ENCODE assay signal across 40 cellular contexts in the genomic region with DNA sequence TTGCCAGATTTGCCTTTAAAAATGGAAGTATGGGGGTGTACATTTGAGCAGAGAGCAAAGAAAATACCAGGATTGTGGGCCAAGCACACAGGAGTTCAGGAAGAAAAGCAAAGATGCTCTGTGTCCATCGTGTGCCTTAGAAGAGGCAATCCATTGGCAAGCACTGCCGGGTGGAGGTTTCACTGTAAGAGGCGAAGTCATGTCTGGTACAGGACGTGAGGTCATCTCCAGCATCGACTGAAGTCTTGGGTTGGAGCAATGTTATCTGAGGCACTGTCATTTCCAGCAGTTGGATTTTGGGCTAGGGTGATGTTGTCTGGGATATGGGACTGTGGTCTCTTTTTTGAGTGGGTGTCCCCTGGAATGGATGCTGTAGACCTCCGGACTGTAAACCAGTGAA. TPM values are rescaled to one million over a fixed set of nuclear protein-coding genes. Genes with fewer than 3 reads are reported as not detected.
"Had no signal": no experiment of that assay in that cellular context is flagged by ENCODE, and none has a peak within 500 bp of the region (broad histone marks: within the 10 kb centered on the region; RNA-seq: fewer than 3 reads in every experiment).

No MANE protein-coding gene starts in this region.

- H3K36me3 Mint-ChIP-seq: activated naive CD4-positive, alpha-beta T cell treated with anti-CD3 and anti-CD28 coated beads, Interleukin-2, amount 10 ng/mL, durations not matched to agents 7 days and 5 days; activated naive CD4-positive, alpha-beta T cell treated with anti-CD3 and anti-CD28 coated beads, Interleukin-2, amount 50 U/mL, for 24 hours; activated naive CD4-positive, alpha-beta T cell treated with anti-CD3 and anti-CD28 coated beads, Interleukin-2, amount 50 U/mL, for 72 hours; activated naive CD8-positive, alpha-beta T cell; activated naive CD8-positive, alpha-beta T cell treated with anti-CD3 and anti-CD28 coated beads for 36 hours; activated naive CD8-positive, alpha-beta T cell treated with anti-CD3 and anti-CD28 coated beads, Interleukin-2, amount 10 ng/mL, durations not matched to agents 7 days and 5 days had no signal

- H3K27me3 ChIP-seq: ascending aorta, body of pancreas, breast epithelium had no signal

- H3K4me3 Mint-ChIP-seq: activated naive CD4-positive, alpha-beta T cell treated with anti-CD3 and anti-CD28 coated beads for 36 hours; activated naive CD4-positive, alpha-beta T cell treated with anti-CD3 and anti-CD28 coated beads, Interleukin-2, amount 10 ng/mL, durations not matched to agents 7 days and 5 days; activated naive CD4-positive, alpha-beta T cell treated with anti-CD3 and anti-CD28 coated beads, Interleukin-2, amount 50 U/mL, for 24 hours; activated naive CD8-positive, alpha-beta T cell; activated naive CD8-positive, alpha-beta T cell treated with anti-CD3 and anti-CD28 coated beads for 36 hours; activated naive CD8-positive, alpha-beta T cell treated with anti-CD3 and anti-CD28 coated beads, Interleukin-2, amount 10 ng/mL, durations not matched to agents 7 days and 5 days; activated naive CD8-positive, alpha-beta T cell treated with anti-CD3 and anti-CD28 coated beads, Interleukin-2, amount 50 U/mL, for 24 hours; activated T-cell treated with anti-CD3 and anti-CD28 coated beads, Interleukin-2, amount 50 U/mL, for 24 hours; activated T-cell treated with anti-CD3 and anti-CD28 coated beads, Interleukin-2, amount 50 U/mL, for 4 hours; activated T-cell treated with anti-CD3 and anti-CD28 coated beads, Interleukin-2, amount 50 U/mL, for 72 hours; activated T-helper 1 cell treated with anti-CD3 and anti-CD28 coated beads, Interleukin-12 subunit alpha, Interleukin-12 subunit beta, Interleukin-2, Interleukin-4 antibody, amounts not matched to agents 30 ng/mL and 10 ng/mL and 1 ng/mL, durations not matched to agents 14 hours and 24 hours and 36 hours; activated T-helper 17 cell treated with anti-CD3 and anti-CD28 coated beads, Interleukin-2, amount 50 U/mL, for 72 hours; brain; central memory CD8-positive, alpha-beta T cell had no signal

- H3K4me1 ChIP-seq: ascending aorta, breast epithelium had no signal

- H3K36me3 ChIP-seq: adrenal gland, ascending aorta, brain microvascular endothelial cell, breast epithelium, cardiac muscle cell had no signal

- H3K27ac ChIP-seq: adrenal gland, ascending aorta, body of pancreas, brain microvascular endothelial cell, breast epithelium, cardiac muscle cell had no signal

- ATAC-seq: activated naive CD4-positive, alpha-beta T cell treated with anti-CD3 and anti-CD28 coated beads, Interleukin-2, amount 50 U/mL, for 72 hours; activated naive CD8-positive, alpha-beta T cell treated with anti-CD3 and anti-CD28 coated beads, Interleukin-2, amount 50 U/mL, for 24 hours; activated T-cell treated with anti-CD3 and anti-CD28 coated beads, Interleukin-2, amount 50 U/mL, for 4 hours; activated T-cell treated with anti-CD3 and anti-CD28 coated beads, Interleukin-2, amount 50 U/mL, for 72 hours; activated T-helper 17 cell treated with anti-CD3 and anti-CD28 coated beads, Interleukin-2, amount 50 U/mL, for 72 hours; body of pancreas had no signal

- H3K9me3 ChIP-seq: adrenal gland, ascending aorta, body of pancreas, breast epithelium had no signal

- DNase-seq: activated effector memory CD4-positive, alpha-beta T cell treated with anti-CD3 and anti-CD28 coated beads, Interleukin-2, amount 50 U/mL, for 16 hours; activated effector memory CD4-positive, alpha-beta T cell treated with Interleukin-2 at 50 U/mL for 16 hours; activated gamma-delta T cell; activated gamma-delta T cell treated with Interleukin-2 at 50 U/mL for 16 hours; activated naive CD4-positive, alpha-beta T cell; activated naive CD4-positive, alpha-beta T cell treated with anti-CD3 and anti-CD28 coated beads for 36 hours; activated naive CD4-positive, alpha-beta T cell treated with anti-CD3 and anti-CD28 coated beads, Interleukin-2, amount 10 ng/mL, durations not matched to agents 7 days and 5 days; activated naive CD4-positive, alpha-beta T cell treated with anti-CD3 and anti-CD28 coated beads, Interleukin-2, amount 50 U/mL, for 16 hours; activated naive CD4-positive, alpha-beta T cell treated with Interleukin-2 at 50 U/mL for 16 hours; activated naive CD8-positive, alpha-beta T cell treated with anti-CD3 and anti-CD28 coated beads for 36 hours; activated naive CD8-positive, alpha-beta T cell treated with anti-CD3 and anti-CD28 coated beads, Interleukin-2, amount 10 ng/mL, durations not matched to agents 7 days and 5 days; activated naive CD8-positive, alpha-beta T cell treated with anti-CD3 and anti-CD28 coated beads, Interleukin-2, amount 50 U/mL, for 24 hours; activated T-cell treated with anti-CD3 and anti-CD28 coated beads, Interleukin-2, amount 50 U/mL, for 24 hours; activated T-cell treated with anti-CD3 and anti-CD28 coated beads, Interleukin-2, amount 50 U/mL, for 4 hours; activated T-cell treated with anti-CD3 and anti-CD28 coated beads, Interleukin-2, amount 50 U/mL, for 48 hours; activated T-cell treated with anti-CD3 and anti-CD28 coated beads, Interleukin-2, amount 50 U/mL, for 72 hours; adrenal gland; amniotic stem cell; amygdala; anterior cingulate cortex; aorta; body of pancreas; brain microvascular endothelial cell; caudate nucleus; central memory CD4-positive, alpha-beta T cell; cerebellar nuclear complex had no signal

- H3K4me3 ChIP-seq: adrenal gland, ascending aorta, body of pancreas, breast epithelium, cardiac muscle cell had no signal

- H3K4me1 Mint-ChIP-seq: activated naive CD8-positive, alpha-beta T cell treated with anti-CD3 and anti-CD28 coated beads, Interleukin-2, amount 10 ng/mL, durations not matched to agents 7 days and 5 days; activated T-helper 17 cell treated with anti-CD3 and anti-CD28 coated beads, Interleukin-2, amount 50 U/mL, for 72 hours had no signal

- H3K9me3 Mint-ChIP-seq: activated naive CD4-positive, alpha-beta T cell treated with anti-CD3 and anti-CD28 coated beads for 36 hours; activated naive CD4-positive, alpha-beta T cell treated with anti-CD3 and anti-CD28 coated beads, Interleukin-2, amount 10 ng/mL, durations not matched to agents 7 days and 5 days; activated naive CD4-positive, alpha-beta T cell treated with anti-CD3 and anti-CD28 coated beads, Interleukin-2, amount 50 U/mL, for 24 hours; activated naive CD4-positive, alpha-beta T cell treated with anti-CD3 and anti-CD28 coated beads, Interleukin-2, amount 50 U/mL, for 72 hours; activated naive CD8-positive, alpha-beta T cell treated with anti-CD3 and anti-CD28 coated beads for 36 hours; activated naive CD8-positive, alpha-beta T cell treated with anti-CD3 and anti-CD28 coated beads, Interleukin-2, amount 10 ng/mL, durations not matched to agents 7 days and 5 days; activated naive CD8-positive, alpha-beta T cell treated with anti-CD3 and anti-CD28 coated beads, Interleukin-2, amount 50 U/mL, for 24 hours; activated T-cell treated with anti-CD3 and anti-CD28 coated beads, Interleukin-2, amount 50 U/mL, for 24 hours; activated T-cell treated with anti-CD3 and anti-CD28 coated beads, Interleukin-2, amount 50 U/mL, for 4 hours; activated T-cell treated with anti-CD3 and anti-CD28 coated beads, Interleukin-2, amount 50 U/mL, for 72 hours; activated T-helper 1 cell treated with anti-CD3 and anti-CD28 coated beads, Interleukin-12 subunit alpha, Interleukin-12 subunit beta, Interleukin-2, Interleukin-4 antibody, amounts not matched to agents 30 ng/mL and 10 ng/mL and 1 ng/mL, durations not matched to agents 14 hours and 24 hours and 36 hours; activated T-helper 17 cell treated with anti-CD3 and anti-CD28 coated beads, Interleukin-2, amount 50 U/mL, for 72 hours; activated T-helper 2 cell treated with anti-CD3 and anti-CD28 coated beads, Interferon-gamma antibody, Interleukin-2, Interleukin-4, amounts not matched to agents 10 μg/mL and 5 μg/mL and 100 μg/mL, durations not matched to agents 14 hours and 24 hours and 36 hours; central memory CD8-positive, alpha-beta T cell had no signal

- H3K27ac Mint-ChIP-seq: activated naive CD4-positive, alpha-beta T cell treated with anti-CD3 and anti-CD28 coated beads for 36 hours; activated naive CD4-positive, alpha-beta T cell treated with anti-CD3 and anti-CD28 coated beads, Interleukin-2, amount 10 ng/mL, durations not matched to agents 7 days and 5 days; activated naive CD4-positive, alpha-beta T cell treated with anti-CD3 and anti-CD28 coated beads, Interleukin-2, amount 50 U/mL, for 24 hours; activated naive CD4-positive, alpha-beta T cell treated with anti-CD3 and anti-CD28 coated beads, Interleukin-2, amount 50 U/mL, for 72 hours; activated naive CD8-positive, alpha-beta T cell; activated naive CD8-positive, alpha-beta T cell treated with anti-CD3 and anti-CD28 coated beads for 36 hours; activated naive CD8-positive, alpha-beta T cell treated with anti-CD3 and anti-CD28 coated beads, Interleukin-2, amount 10 ng/mL, durations not matched to agents 7 days and 5 days; activated naive CD8-positive, alpha-beta T cell treated with anti-CD3 and anti-CD28 coated beads, Interleukin-2, amount 50 U/mL, for 24 hours; activated T-cell treated with anti-CD3 and anti-CD28 coated beads, Interleukin-2, amount 50 U/mL, for 24 hours; activated T-cell treated with anti-CD3 and anti-CD28 coated beads, Interleukin-2, amount 50 U/mL, for 72 hours; activated T-helper 1 cell treated with anti-CD3 and anti-CD28 coated beads, Interleukin-12 subunit alpha, Interleukin-12 subunit beta, Interleukin-2, Interleukin-4 antibody, amounts not matched to agents 30 ng/mL and 10 ng/mL and 1 ng/mL, durations not matched to agents 14 hours and 24 hours and 36 hours; activated T-helper 17 cell treated with anti-CD3 and anti-CD28 coated beads, Interleukin-2, amount 50 U/mL, for 72 hours; activated T-helper 2 cell treated with anti-CD3 and anti-CD28 coated beads, Interferon-gamma antibody, Interleukin-2, Interleukin-4, amounts not matched to agents 10 μg/mL and 5 μg/mL and 100 μg/mL, durations not matched to agents 14 hours and 24 hours and 36 hours; brain had no signal

- FAIRE-seq: astrocyte, bronchial epithelial cell, colon had no signal

RNA-seq across cellular contexts. Expression of gene RGMA, which starts 4.8 kb away (rescaled TPM):
- total RNA-seq: activated T-helper 2 cell treated with anti-CD3 and anti-CD28 coated beads, Interferon-gamma antibody, Interleukin-2, Interleukin-4, amounts not matched to agents 10 μg/mL and 5 μg/mL and 100 μg/mL, durations not matched to agents 14 hours and 24 hours and 36 hours had no signal
